In genomic region chrX:103362504-103362903, GRCh38 we compare ENCODE assay signal across 18 cellular contexts. TPM values are rescaled to one million over a fixed set of nuclear protein-coding genes. Genes with fewer than 3 reads are reported as not detected.
DNase-seq lines count a peak whose midpoint lies in the region; TF ChIP-seq lines count a peak whose summit lies in the region.
"Had no signal": no experiment of that assay in that cellular context is flagged by ENCODE, and none has a peak within 500 bp of the region (broad histone marks: within the 10 kb centered on the region; RNA-seq: fewer than 3 reads in every experiment).

No MANE protein-coding gene starts in this region.

- H4K8ac ChIP-seq in mesendoderm (ENCODE audit: low read depth, low read length), result no peak overlapping the region

- no peak overlapping the region for H2BK5ac ChIP-seq in mesendoderm (ENCODE audit: low read length)

- POLR2A ChIA-PET in PC-9 (lab: Charles Lee; ENCODE audit: unreplicated experiment), result no interaction called here

- H3K56ac ChIP-seq in mesendoderm (ENCODE audit: low read length), result no peak overlapping the region

- H3K23ac ChIP-seq in mesendoderm (ENCODE audit: low read length), result no peak overlapping the region

- no peak overlapping the region for H3K4ac ChIP-seq in mesendoderm (ENCODE audit: low read depth, low read length)

- no peaks in the 10 kb centered on the region for H3K79me1 ChIP-seq in mesendoderm (ENCODE audit: low read length)

- DNase-seq in DMS114 treated with DMSO at 0.1 percent for 48 hours (lab: John Stamatoyannopoulos, UW; ENCODE audit: unreplicated experiment) (peak; percentile 90), PC-9 (peak in 1 of 2 experiments; percentile 53), epithelial cell of esophagus (ENCODE audit: low read depth) (peak; percentile 20), mesendoderm (peak; percentile 89), middle frontal gyrus (ENCODE audit: extremely low spot score, low spot score) (no peak), A172 (ENCODE audit: low spot score) (no peak), Ammon's horn (ENCODE audit: low spot score) (no peak), KG1 (lab: John Stamatoyannopoulos, UW) (no peak)
- DNase-seq: activated CD8-positive, alpha-beta memory T cell treated with anti-CD3 and anti-CD28 coated beads, Interleukin-2, amount 50 U/mL, for 4 hours; esophagus squamous epithelium; GF-D8; immature natural killer cell; natural killer cell; NCI-H526; right cardiac atrium; stimulated activated naive CD4-positive, alpha-beta T cell treated with Interleukin-2 at 50 U/mL for 16 hours; WERI-Rb-1 had no signal

- no peak overlapping the region for H2AFZ ChIP-seq in PC-9

- H3K36me3 ChIP-seq in PC-9 (ENCODE audit: low read depth) (no peaks in the 10 kb centered on the region), mesendoderm (ENCODE audit: control insufficient read depth, insufficient read depth, low read length) (no peaks in the 10 kb centered on the region)
- H3K36me3 ChIP-seq: esophagus squamous epithelium, WERI-Rb-1 had no signal

- no peaks in the 10 kb centered on the region for H3F3A ChIP-seq in PC-9 (ENCODE audit: insufficient read depth, low read depth)

- H3K9ac ChIP-seq in mesendoderm (ENCODE audit: low read length), result no peak overlapping the region

- H4K20me1 ChIP-seq in PC-9 (ENCODE audit: insufficient read depth), result no peaks in the 10 kb centered on the region

- H3K27ac ChIP-seq in PC-9, result no peak overlapping the region
- H3K27ac ChIP-seq in mesendoderm (ENCODE audit: low read depth, low read length), result no peak overlapping the region
- H3K27ac ChIP-seq: C4-2B, esophagus squamous epithelium, WERI-Rb-1 had no signal

- H3K4me3 ChIP-seq in PC-9, result no peak overlapping the region
- H3K4me3 ChIP-seq in epithelial cell of esophagus (ENCODE audit: low read length), result no peak overlapping the region
- no peak overlapping the region for H3K4me3 ChIP-seq in mesendoderm (ENCODE audit: low read length)
- H3K4me3 ChIP-seq: esophagus squamous epithelium had no signal

- H2BK120ac ChIP-seq in mesendoderm (ENCODE audit: low read depth, low read length), result no peak overlapping the region

- no CpG with 5 or more reads among the region's 1 CpG for WGBS in mesendoderm (ENCODE audit: extremely low coverage, insufficient coverage, low lambda C conversion rate)

- H3K4me1 ChIP-seq in PC-9 (replicated peaks; ENCODE audit: insufficient read depth), result peaks cover 18% of the 10 kb centered on the region
- H3K4me1 ChIP-seq in mesendoderm (ENCODE audit: control insufficient read depth, low read depth, low read length), result no peaks in the 10 kb centered on the region

- CTCF ChIA-PET in PC-9 (lab: Charles Lee), result interaction anchor here (0.8 kb wide), 1 partner anchor 639 kb away, joined by 3 read pairs; no protein-coding TSS in a partner anchor

- H3K9me2 ChIP-seq in PC-9 (ENCODE audit: insufficient read depth), result no peaks in the 10 kb centered on the region

- no TSS peak for BruUV-seq in PC-9 (replicated peaks; lab: Mats Ljungman, UMichigan)

- TF ChIP-seq CTCF in PC-9 (conservative IDR thresholded peaks at IDR 0.05) (no peak), epithelial cell of esophagus (IDR thresholded peaks at IDR 0.05; ENCODE audit: insufficient read depth, low read depth, low read length, missing control alignments) (no peak)

- H2AK5ac ChIP-seq in mesendoderm (ENCODE audit: low read length), result no peak overlapping the region

- H2BK15ac ChIP-seq in mesendoderm (replicated peaks; ENCODE audit: low read depth), result no peak overlapping the region

- H3K79me2 ChIP-seq in PC-9 (ENCODE audit: low read depth), result 0 out of 2 replicates have a peak, but pooled peaks cover under 1% of the 10 kb centered on the region
- H3K79me2 ChIP-seq in mesendoderm (ENCODE audit: control insufficient read depth, insufficient read depth, low read length), result no peaks in the 10 kb centered on the region

- H3K27me3 ChIP-seq in PC-9 (ENCODE audit: insufficient read depth, low read depth), result no peaks in the 10 kb centered on the region
- H3K27me3 ChIP-seq in mesendoderm (ENCODE audit: insufficient read depth, low read length, poor library complexity), result no peaks in the 10 kb centered on the region
- H3K27me3 ChIP-seq: esophagus squamous epithelium had no signal

- intact Hi-C loops in PC-9 (cut with micrococcal nuclease; ENCODE audit: unreplicated experiment), result no loop called here

- no peak overlapping the region for H3K18ac ChIP-seq in mesendoderm (ENCODE audit: low read length)

- peak overlapping the region; percentile 17 for H3K4me2 ChIP-seq in PC-9
- no peak overlapping the region for H3K4me2 ChIP-seq in mesendoderm (ENCODE audit: low read length)

- no peak overlapping the region for H4K5ac ChIP-seq in mesendoderm (ENCODE audit: low read length)

- H3K9me3 ChIP-seq in PC-9 (ENCODE audit: insufficient read depth, low read depth), result no peaks in the 10 kb centered on the region
- H3K9me3 ChIP-seq: esophagus squamous epithelium had no signal

RNA-seq across cellular contexts. Expression of gene TCEAL9, which starts 6.2 kb away (rescaled TPM):
- 44.4 and 57.1 TPM in 2 replicates for total RNA-seq in PC-9 (2021)
- 157 TPM for polyA plus RNA-seq in mesendoderm (2013, experiment 1 of 2)
- 167 TPM for polyA plus RNA-seq in mesendoderm (2013, experiment 2 of 2)
- 166 and 199 TPM in 2 replicates for total RNA-seq in A172 (2014; rRNA removed; shearing (Covaris generic))

RNA-seq across cellular contexts. Expression of gene BEX3, which starts 13.8 kb away (rescaled TPM):
- total RNA-seq in PC-9 (2021), result 120 and 130 TPM in 2 replicates
- polyA plus RNA-seq in mesendoderm (2013, experiment 1 of 2), result 551 TPM
- polyA plus RNA-seq in mesendoderm (2013, experiment 2 of 2), result 526 TPM
- 187 and 228 TPM in 2 replicates for total RNA-seq in A172 (2014; rRNA removed; shearing (Covaris generic))

RNA-seq across cellular contexts. Expression of gene TCEAL7, which starts 32.5 kb away (rescaled TPM):
- total RNA-seq in PC-9 (2021), result not detected in 2 replicates
- polyA plus RNA-seq in mesendoderm (2013, experiment 1 of 2), result 14.2 TPM
- 15.0 TPM for polyA plus RNA-seq in mesendoderm (2013, experiment 2 of 2)
- 16.6 and 29.0 TPM in 2 replicates for total RNA-seq in A172 (2014; rRNA removed; shearing (Covaris generic))
- total RNA-seq: natural killer cell had no signal
- polyA plus RNA-seq: immature natural killer cell had no signal

RNA-seq across cellular contexts. Expression of gene BEX2, which starts 51.7 kb away (rescaled TPM):
- 4.7 and 6.9 TPM in 2 replicates for total RNA-seq in PC-9 (2021)
- polyA plus RNA-seq in mesendoderm (2013, experiment 1 of 2), result 83.4 TPM
- 83.3 TPM for polyA plus RNA-seq in mesendoderm (2013, experiment 2 of 2)
- total RNA-seq in A172 (2014; rRNA removed; shearing (Covaris generic)), result 0.76 and 2.6 TPM in 2 replicates

Comparison
In these comparisons a context has a peak if more than half of its experiments do, and no peak if none do; other contexts are left out.
1. DNase-seq: peak in DMS114 treated with DMSO at 0.1 percent for 48 hours (single experiment), epithelial cell of esophagus (single experiment) and mesendoderm (single experiment); none in middle frontal gyrus (single experiment), A172 (single experiment), Ammon's horn (single experiment) and KG1 (single experiment).
2. RNA of gene TCEAL7, which starts 32.5 kb away (total RNA-seq): 16.6 to 29.0 TPM in A172; not detected in PC-9; every median in the first group is over 10 times any median in the second.